8 cellular contexts compared by ENCODE assay signal in genomic region chr1:52054496-52055065, GRCh38. TPM values are rescaled to one million over a fixed set of nuclear protein-coding genes. Genes with fewer than 3 reads are reported as not detected.
A peak's percentile ranks its signal among the peaks of the same experiment; 100 is the strongest.
DNase-seq lines count a peak whose midpoint lies in the region; ATAC-seq and TF ChIP-seq lines count a peak whose summit lies in the region.

No MANE protein-coding gene starts in this region.

- H3K36me3 ChIP-seq in A673 (ENCODE audit: insufficient read depth, low read length, poor library complexity, severe bottlenecking) (peaks cover under 1% of the 10 kb centered on the region), brain microvascular endothelial cell (replicated peaks) (peaks cover 2% of the 10 kb centered on the region), mucosa of descending colon (ENCODE audit: low read depth) (no peaks in the 10 kb centered on the region)

- peak overlapping the region; percentile 86 to 98 (median 97) for H3K27ac Mint-ChIP-seq in IgD-negative memory B cell

- intact Hi-C loops in A673 (cut with micrococcal nuclease; ENCODE audit: unreplicated experiment), result no loop called here
- intact Hi-C loops in mucosa of descending colon (cut with DNase I, micrococcal nuclease), result no loop called here

- peaks cover 35 to 51% (median 40%) of the 10 kb centered on the region in 3 donors for H3K4me1 Mint-ChIP-seq in IgD-negative memory B cell

- no peaks in the 10 kb centered on the region for H3K27me3 Mint-ChIP-seq in IgD-negative memory B cell

- no peaks in the 10 kb centered on the region for H3K9me3 Mint-ChIP-seq in IgD-negative memory B cell

- H3K4me3 ChIP-seq in A673 (ENCODE audit: low read depth, low read length, poor library complexity, severe bottlenecking) (peak overlapping the region; percentile 80), brain microvascular endothelial cell (ENCODE audit: low read depth, low read length) (peak overlapping the region; percentile 89), mucosa of descending colon (peak overlapping the region; percentile 82)

- no peaks in the 10 kb centered on the region for H3K9me3 ChIP-seq in A673 (ENCODE audit: low read depth, low read length, poor library complexity, severe bottlenecking)
- H3K9me3 ChIP-seq in mucosa of descending colon, result no peaks in the 10 kb centered on the region

- POLR2A ChIA-PET in A673 (lab: Charles Lee; ENCODE audit: low non-redundant PET), result interaction anchor here (0.5 to 1.0 kb wide), 5 partner anchors 24 to 584 kb away, joined by 3 to 8 read pairs (median 5); partner anchors contain the start of gene PRPF38A

- no peaks in the 10 kb centered on the region for H3K27me3 ChIP-seq in A673 (replicated peaks; ENCODE audit: insufficient read depth, low read depth, low read length, poor library complexity)
- H3K27me3 ChIP-seq in brain microvascular endothelial cell (replicated peaks), result no peaks in the 10 kb centered on the region

- H3K36me3 Mint-ChIP-seq in IgD-negative memory B cell, result no peaks in the 10 kb centered on the region

- H3K27ac ChIP-seq in A673 (ENCODE audit: low read depth, low read length, poor library complexity, severe bottlenecking) (peak overlapping the region; percentile 92), brain microvascular endothelial cell (peak overlapping the region; percentile 93)

- ATAC-seq in mucosa of descending colon (no peak), HG03442 (IDR thresholded peaks at IDR 0.05; ENCODE audit: unreplicated experiment) (no peak)

- CTCF ChIA-PET in A673 (lab: Charles Lee), result no interaction called here

- peaks cover 30% of the 10 kb centered on the region for H3K4me1 ChIP-seq in A673 (ENCODE audit: insufficient read depth, low read length, poor library complexity, severe bottlenecking)
- H3K4me1 ChIP-seq in mucosa of descending colon (ENCODE audit: low read depth), result peaks cover 25% of the 10 kb centered on the region

- H3K4me3 Mint-ChIP-seq in IgD-negative memory B cell, result peak overlapping the region; percentile 92 to 99 (median 98)

- in situ Hi-C loops in brain microvascular endothelial cell (cut with HindIII; ENCODE audit: low pct_ligation_motif_present, low sequenced_read_pairs), result no loop called here

- DNase-seq in A673 (ENCODE audit: low spot score), result no peak
- no peak for DNase-seq in brain microvascular endothelial cell
- no peak for DNase-seq in mucosa of descending colon
- DNase-seq in NCI-H2029 treated with DMSO at 0.1 percent for 48 hours (lab: John Stamatoyannopoulos, UW), result no peak
- DNase-seq in NCI-H1417 treated with DMSO at 0.1 percent for 48 hours (lab: John Stamatoyannopoulos, UW), result no peak
- DNase-seq in GDM1 (lab: John Stamatoyannopoulos, UW), result no peak

- TF ChIP-seq CTCF in A673 (conservative IDR thresholded peaks at IDR 0.05; ENCODE audit: low read depth, low read length) (no peak), brain microvascular endothelial cell (IDR thresholded peaks at IDR 0.05; ENCODE audit: low read depth, low read length, missing control alignments) (no peak), mucosa of descending colon (IDR thresholded peaks at IDR 0.05) (no peak)

- no TSS peak for BruUV-seq in A673 (replicated peaks; lab: Mats Ljungman, UMichigan)

RNA-seq across cellular contexts. Expression of gene TXNDC12, which starts 0.4 kb away (rescaled TPM):
- total RNA-seq in A673 (2021), result 56.0 and 70.1 TPM in 2 replicates
- polyA plus RNA-seq in IgD-negative memory B cell, result 75.4 TPM
- total RNA-seq in mucosa of descending colon, result 10 to 100 TPM; 32.8 to 60.1 (median 53.8) TPM

RNA-seq across cellular contexts. Expression of gene BTF3L4, which starts 1.5 kb away (rescaled TPM):
- total RNA-seq in A673 (2021), result 84.4 and 87.0 TPM in 2 replicates
- polyA plus RNA-seq in IgD-negative memory B cell, result 60.1 TPM
- total RNA-seq in mucosa of descending colon, result 10 to 100 TPM; 22.4 to 27.7 (median 26.4) TPM

RNA-seq across cellular contexts. Expression of gene KTI12, which starts 21.0 kb away (rescaled TPM):
- total RNA-seq in A673 (2021), result 12.4 and 17.1 TPM in 2 replicates
- polyA plus RNA-seq in IgD-negative memory B cell, result 34.3 TPM
- 1 to 10 TPM; 4.3 to 6.7 (median 5.4) TPM for total RNA-seq in mucosa of descending colon
